Comparison of ENCODE assay signal across 29 cellular contexts in the genomic region with DNA sequence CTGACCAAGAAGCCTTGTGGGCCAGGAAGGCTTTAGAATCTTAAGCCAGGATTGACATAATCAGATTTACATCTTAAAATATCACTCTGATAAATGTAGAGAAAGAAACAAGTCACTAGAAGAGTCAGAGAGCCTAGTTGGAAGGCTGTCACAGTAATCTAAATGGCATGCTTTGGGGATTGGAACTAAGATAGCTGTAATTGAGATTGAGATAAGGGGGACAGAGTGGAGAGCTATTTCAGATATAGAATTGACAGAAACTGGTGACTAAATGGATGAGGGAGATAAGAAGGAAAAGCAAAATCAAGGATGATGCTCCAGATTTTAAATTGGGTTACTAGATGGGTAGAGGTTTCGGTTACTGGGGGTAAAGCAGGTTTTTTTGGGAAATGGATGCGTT.
"Had no signal": no experiment of that assay in that cellular context is flagged by ENCODE, and none has a peak within 500 bp of the region (broad histone marks: within the 10 kb centered on the region; RNA-seq: fewer than 3 reads in every experiment).

No MANE protein-coding gene starts in this region.

- H3K27ac ChIP-seq: body of pancreas, KMS-11, Peyer's patch, SJSA1 had no signal

- H3K4me3 ChIP-seq: body of pancreas, Peyer's patch, SJSA1 had no signal

- H3K36me3 ChIP-seq: Peyer's patch, SJSA1 had no signal

- DNase-seq: activated CD4-positive, alpha-beta T cell treated with anti-CD3 and anti-CD28 coated beads for 36 hours; activated CD4-positive, alpha-beta T cell treated with anti-CD3 and anti-CD28 coated beads, Interleukin-2, amount 10 ng/mL, durations not matched to agents 7 days and 5 days; activated CD4-positive, alpha-beta T cell treated with anti-CD3 and anti-CD28 coated beads, Interleukin-2, amount 50 U/mL, for 48 hours; activated CD8-positive, alpha-beta T cell treated with anti-CD3 and anti-CD28 coated beads, Interleukin-2, amount 10 ng/mL, durations not matched to agents 7 days and 5 days; activated gamma-delta T cell; activated naive CD4-positive, alpha-beta T cell treated with Interleukin-2 at 50 U/mL for 16 hours; activated naive CD8-positive, alpha-beta T cell treated with anti-CD3 and anti-CD28 coated beads, Interleukin-2, amount 10 ng/mL, durations not matched to agents 7 days and 5 days; activated T-cell treated with anti-CD3 and anti-CD28 coated beads, Interleukin-2, amount 50 U/mL, for 24 hours; body of pancreas; central memory CD4-positive, alpha-beta T cell; MM.1S; MV-4-11; NCI-H1092; NCI-H1436 treated with DMSO at 0.1 percent for 48 hours; NCI-H187; NCI-H2029 treated with DMSO at 0.1 percent for 48 hours; NCI-H2107; NCI-H2171; NCI-H510A; NCI-H526 treated with DMSO at 0.1 percent for 48 hours; NK-92 treated with Interleukin-12 subunit alpha and Interleukin-12 subunit beta, amount 100 ng/mL, for 24 hours; PC-3; Peyer's patch; RPMI8226; SHP77 treated with DMSO at 0.1 percent for 48 hours; T1000 had no signal

- H3K4me2 ChIP-seq: KMS-11 had no signal

- H3K9me3 ChIP-seq: body of pancreas, Peyer's patch, SJSA1 had no signal

- H3K27me3 ChIP-seq: body of pancreas, Peyer's patch had no signal

- FAIRE-seq: astrocyte had no signal

- H3K9ac ChIP-seq: KMS-11 had no signal

- H3K4me1 ChIP-seq: body of pancreas, Peyer's patch had no signal
